ENCODE assay signal across 22 cellular contexts in genomic region chr6:29762051-29762450, GRCh38. TPM values are rescaled to one million over a fixed set of nuclear protein-coding genes. Genes with fewer than 3 reads are reported as not detected.
A peak's percentile ranks its signal among the peaks of the same experiment; 100 is the strongest.
DNase-seq lines count a peak whose midpoint lies in the region; ATAC-seq and TF ChIP-seq lines count a peak whose summit lies in the region.
"Had no signal": no experiment of that assay in that cellular context is flagged by ENCODE, and none has a peak within 500 bp of the region (broad histone marks: within the 10 kb centered on the region; RNA-seq: fewer than 3 reads in every experiment).

No MANE protein-coding gene starts in this region.

- no peaks in the 10 kb centered on the region for H3K36me3 Mint-ChIP-seq in endodermal cell (ENCODE audit: low read depth)
- H3K36me3 Mint-ChIP-seq in activated T-cell treated with anti-CD3 and anti-CD28 coated beads, Interleukin-2, amount 50 U/mL, for 4 hours (ENCODE audit: insufficient read depth): peaks cover 5% of the 10 kb centered on the region

- 73 to 86% methylated on average over 1 to 4 of the region's 4 CpGs for WGBS in endodermal cell (ENCODE audit: insufficient coverage in 1 of 2, insufficient read length in 1 of 2), 2 experiments

- no peak overlapping the region for H3K27ac Mint-ChIP-seq in endodermal cell
- H3K27ac Mint-ChIP-seq: CD4-positive, alpha-beta T cell had no signal

- peaks cover 22% of the 10 kb centered on the region for H3K27me3 Mint-ChIP-seq in endodermal cell (ENCODE audit: insufficient read depth)
- H3K27me3 Mint-ChIP-seq in activated T-cell treated with anti-CD3 and anti-CD28 coated beads, Interleukin-2, amount 50 U/mL, for 4 hours (ENCODE audit: low read depth): no peaks in the 10 kb centered on the region

- H3K27ac ChIP-seq in endodermal cell (ENCODE audit: low read depth, low read length): no peak overlapping the region
- H3K27ac ChIP-seq: BLaER1 had no signal

- H3K9me3 Mint-ChIP-seq in endodermal cell: no peaks in the 10 kb centered on the region
- H3K9me3 Mint-ChIP-seq in activated T-cell treated with anti-CD3 and anti-CD28 coated beads, Interleukin-2, amount 50 U/mL, for 4 hours: no peaks in the 10 kb centered on the region
- H3K9me3 Mint-ChIP-seq: CD4-positive, alpha-beta T cell had no signal

- H3K4me1 Mint-ChIP-seq in endodermal cell: peaks cover 32% of the 10 kb centered on the region
- peaks cover 13% of the 10 kb centered on the region for H3K4me1 Mint-ChIP-seq in activated T-cell treated with anti-CD3 and anti-CD28 coated beads, Interleukin-2, amount 50 U/mL, for 4 hours (ENCODE audit: low read depth)

- ATAC-seq in HG03108 (IDR thresholded peaks at IDR 0.05; ENCODE audit: unreplicated experiment): no peak
- ATAC-seq in activated T-cell treated with anti-CD3 and anti-CD28 coated beads, Interleukin-2, amount 50 U/mL, for 4 hours: no peak
- ATAC-seq: HCT116 had no signal

- no peak overlapping the region for H3K4me3 Mint-ChIP-seq in endodermal cell
- H3K4me3 Mint-ChIP-seq in activated T-cell treated with anti-CD3 and anti-CD28 coated beads, Interleukin-2, amount 50 U/mL, for 4 hours: no peak overlapping the region
- H3K4me3 Mint-ChIP-seq: CD4-positive, alpha-beta T cell had no signal

- H3K9me3 ChIP-seq in endodermal cell (ENCODE audit: control insufficient read depth, low read length): no peaks in the 10 kb centered on the region
- H3K9me3 ChIP-seq: BLaER1, Caco-2 had no signal

- in situ Hi-C loops in Caki2 (cut with HindIII; ENCODE audit: low pct_unique_long_range_greater_than_20kb, low sequenced_read_pairs): no loop called here

- no peak overlapping the region for H3K9ac ChIP-seq in endodermal cell (ENCODE audit: extremely low read depth, low read length, poor library complexity, severe bottlenecking)
- H3K9ac ChIP-seq: BLaER1 had no signal

- no peak overlapping the region for H3K4me3 ChIP-seq in endodermal cell (ENCODE audit: low read length)
- H3K4me3 ChIP-seq: BLaER1 had no signal

- no peak for TF ChIP-seq CTCF in endodermal cell (conservative IDR thresholded peaks at IDR 0.05)

- DNase-seq in Caki2 (ENCODE audit: low read depth): peak; percentile 58
- DNase-seq in NCI-H226: peak; percentile 33
- peak; percentile 28 for DNase-seq in endodermal cell
- peak; percentile 43 for DNase-seq in mesenteric fat pad (ENCODE audit: low spot score)
- no peak for DNase-seq in activated T-cell treated with anti-CD3 and anti-CD28 coated beads, Interleukin-2, amount 50 U/mL, for 4 hours
- no peak for DNase-seq in activated T-cell treated with anti-CD3 and anti-CD28 coated beads, Interleukin-2, amount 50 U/mL, for 1 hour
- DNase-seq: Caco-2; CD4-positive, alpha-beta T cell; GOT3; Karpas-422; MV-4-11; NCI-H1694; NCI-H2081; NCI-H2171 treated with DMSO at 0.1 percent for 48 hours; NCI-H446; NCI-H526; OCI-M1; Right ventricle myocardium superior had no signal

- no peaks in the 10 kb centered on the region for H3K36me3 ChIP-seq in endodermal cell (ENCODE audit: control insufficient read depth, insufficient read depth, low read length)
- H3K36me3 ChIP-seq: BLaER1 had no signal

- peaks cover 12% of the 10 kb centered on the region for H3K27me3 ChIP-seq in endodermal cell (ENCODE audit: control insufficient read depth, insufficient read depth, low read length, poor library complexity, severe bottlenecking)
- H3K27me3 ChIP-seq: BLaER1 had no signal

- H3K4me1 ChIP-seq in endodermal cell (ENCODE audit: control insufficient read depth, insufficient read depth, low read length): peaks cover 2% of the 10 kb centered on the region
- H3K4me1 ChIP-seq: BLaER1, Caco-2 had no signal

RNA-seq across cellular contexts. Expression of gene HLA-F, which starts 38.8 kb away (rescaled TPM):
- 50.6 and 59.2 TPM in 2 replicates for total RNA-seq in Caki2 (2014; rRNA removed; shearing (Covaris generic); ENCODE audit: low replicate concordance)
- total RNA-seq in endodermal cell (1 to 10 TPM in 1 of 2 donors, under 1 TPM in 1; 0.48 to 3.9 TPM), mesenteric fat pad (66.5 TPM)
- 2.4 TPM for polyA plus RNA-seq in endodermal cell (2013, experiment 1 of 2)
- 2.7 TPM for polyA plus RNA-seq in endodermal cell (2013, experiment 2 of 2)
- 100 to 1,000 TPM; 185 to 341 (median 228) TPM for total RNA-seq in activated T-cell treated with anti-CD3 and anti-CD28 coated beads, Interleukin-2, amount 50 U/mL, for 4 hours
- total RNA-seq: A673 had no signal

Comparison
In these comparisons a context has a peak if more than half of its experiments do, and no peak if none do; other contexts are left out.
1. DNase-seq: peak in Caki2 (single experiment), NCI-H226 (single experiment), endodermal cell (single experiment) and mesenteric fat pad (single experiment); none in activated T-cell treated with anti-CD3 and anti-CD28 coated beads, Interleukin-2, amount 50 U/mL, for 4 hours (single experiment) and activated T-cell treated with anti-CD3 and anti-CD28 coated beads, Interleukin-2, amount 50 U/mL, for 1 hour (single experiment).
2. RNA of gene HLA-F, which starts 38.8 kb away (total RNA-seq): 185 to 341 TPM in activated T-cell treated with anti-CD3 and anti-CD28 coated beads, Interleukin-2, amount 50 U/mL, for 4 hours, 66.5 TPM in mesenteric fat pad (single experiment) and 50.6 to 59.2 TPM in Caki2; 0.48 to 3.9 TPM in endodermal cell; every median in the first group is over 10 times any median in the second.